Comparison of ENCODE assay signal across 9 cellular contexts in the genomic region with DNA sequence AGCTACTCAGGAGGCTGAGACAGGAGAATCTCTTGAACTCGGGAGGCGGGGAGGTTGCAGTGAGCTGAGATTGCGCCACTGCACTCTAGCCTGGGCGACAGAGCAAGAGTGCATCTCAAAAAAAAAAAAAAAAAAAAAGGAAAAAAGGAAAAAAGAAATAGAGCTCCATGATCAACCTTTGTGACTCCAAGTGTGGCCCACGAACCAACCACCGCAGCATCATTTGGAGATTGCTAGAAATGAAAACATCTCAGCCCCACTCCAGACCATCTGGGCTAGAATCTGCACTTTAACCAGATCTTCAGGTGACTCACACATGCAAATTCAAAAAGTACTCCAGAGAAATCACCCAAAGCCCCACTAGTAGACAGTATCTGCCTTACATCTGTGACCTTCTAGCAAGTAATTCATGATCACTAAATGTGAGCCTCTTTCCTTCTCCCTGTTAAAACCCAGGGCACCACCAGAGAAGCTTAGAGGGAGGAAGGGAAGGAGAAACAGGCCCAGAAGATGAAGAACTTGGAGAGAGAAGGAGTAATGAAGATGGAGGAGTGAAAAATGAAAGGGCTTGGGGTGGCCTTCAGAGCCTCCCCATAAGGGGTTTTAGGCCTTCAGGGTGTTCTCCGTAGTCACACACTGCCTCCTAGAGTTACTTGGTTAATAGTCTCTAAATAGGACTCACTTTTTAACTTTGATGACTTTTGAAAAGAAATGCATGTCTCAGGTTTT.
A peak's percentile ranks its signal among the peaks of the same experiment; 100 is the strongest.
DNase-seq lines count a peak whose midpoint lies in the region; ATAC-seq and TF ChIP-seq lines count a peak whose summit lies in the region.
"Had no signal": no experiment of that assay in that cellular context is flagged by ENCODE, and none has a peak within 500 bp of the region (broad histone marks: within the 10 kb centered on the region; RNA-seq: fewer than 3 reads in every experiment).

No MANE protein-coding gene starts in this region.

- POLR2A ChIA-PET in activated CD4-positive, alpha-beta T cell treated with anti-CD3 and anti-CD28 coated beads, Interleukin-2, amount 10 ng/mL, durations not matched to agents 7 days and 5 days (lab: Charles Lee): no interaction called here

- DNase-seq in NCI-H2107 treated with DMSO at 0.1 percent for 48 hours (lab: John Stamatoyannopoulos, UW; ENCODE audit: unreplicated experiment) (peak; percentile 40), NCI-H2107 (lab: John Stamatoyannopoulos, UW) (no peak), fibroblast of mammary gland (ENCODE audit: low read depth) (peak; percentile 47), nephron progenitor cell (no peak)
- peak; percentile 66 for DNase-seq in activated CD4-positive, alpha-beta T cell treated with anti-CD3 and anti-CD28 coated beads, Interleukin-2, amount 10 ng/mL, durations not matched to agents 7 days and 5 days
- DNase-seq in stimulated activated CD4-positive, alpha-beta T cell treated with anti-CD3 and anti-CD28 coated beads, Interleukin-2, amount 100 ng/mL, for 4 hours (ENCODE audit: low read depth): peak; percentile 24

- H3K27ac Mint-ChIP-seq in activated CD4-positive, alpha-beta T cell treated with anti-CD3 and anti-CD28 coated beads, Interleukin-2, amount 10 ng/mL, durations not matched to agents 7 days and 5 days: peak overlapping the region; percentile 22
- no peak overlapping the region for H3K27ac Mint-ChIP-seq in nephron progenitor cell

- no peak overlapping the region for H3K4me3 ChIP-seq in fibroblast of mammary gland (ENCODE audit: control insufficient read depth, low read depth, low read length)
- H3K4me3 ChIP-seq: BLaER1 had no signal

- peak; percentile 73 for ATAC-seq in HG03432 (IDR thresholded peaks at IDR 0.05; ENCODE audit: unreplicated experiment)
- ATAC-seq in HG03139 (IDR thresholded peaks at IDR 0.05; ENCODE audit: unreplicated experiment): no peak

- H3K9me3 Mint-ChIP-seq in activated CD4-positive, alpha-beta T cell treated with anti-CD3 and anti-CD28 coated beads, Interleukin-2, amount 10 ng/mL, durations not matched to agents 7 days and 5 days: no peaks in the 10 kb centered on the region
- no peaks in the 10 kb centered on the region for H3K9me3 Mint-ChIP-seq in nephron progenitor cell

- peaks cover 9% of the 10 kb centered on the region for H3K4me1 Mint-ChIP-seq in activated CD4-positive, alpha-beta T cell treated with anti-CD3 and anti-CD28 coated beads, Interleukin-2, amount 10 ng/mL, durations not matched to agents 7 days and 5 days
- peaks cover 35% of the 10 kb centered on the region for H3K4me1 Mint-ChIP-seq in nephron progenitor cell

- CTCF ChIA-PET in activated CD4-positive, alpha-beta T cell treated with anti-CD3 and anti-CD28 coated beads, Interleukin-2, amount 10 ng/mL, durations not matched to agents 7 days and 5 days (lab: Charles Lee): interaction anchor here (0.5 to 2.5 kb wide), 14 partner anchors 8 to 316 kb away, joined by 3 to 6 read pairs (median 4); no protein-coding TSS in a partner anchor

- H3K36me3 Mint-ChIP-seq in activated CD4-positive, alpha-beta T cell treated with anti-CD3 and anti-CD28 coated beads, Interleukin-2, amount 10 ng/mL, durations not matched to agents 7 days and 5 days (ENCODE audit: low read depth): no peaks in the 10 kb centered on the region
- no peaks in the 10 kb centered on the region for H3K36me3 Mint-ChIP-seq in nephron progenitor cell (ENCODE audit: low read depth)

- H3K27me3 Mint-ChIP-seq in activated CD4-positive, alpha-beta T cell treated with anti-CD3 and anti-CD28 coated beads, Interleukin-2, amount 10 ng/mL, durations not matched to agents 7 days and 5 days: no peaks in the 10 kb centered on the region
- no peaks in the 10 kb centered on the region for H3K27me3 Mint-ChIP-seq in nephron progenitor cell (ENCODE audit: low read depth, poor library complexity)

- no peak overlapping the region for H3K4me3 Mint-ChIP-seq in activated CD4-positive, alpha-beta T cell treated with anti-CD3 and anti-CD28 coated beads, Interleukin-2, amount 10 ng/mL, durations not matched to agents 7 days and 5 days
- H3K4me3 Mint-ChIP-seq in nephron progenitor cell: no peak overlapping the region

- peak; percentile 41 for TF ChIP-seq CTCF in fibroblast of mammary gland (conservative IDR thresholded peaks at IDR 0.05; ENCODE audit: control insufficient read depth, insufficient read depth, low read depth, low read length)
- no peak for TF ChIP-seq CTCF in nephron progenitor cell (IDR thresholded peaks at IDR 0.05)

Comparison
In these comparisons a context has a peak if more than half of its experiments do, and no peak if none do; other contexts are left out.
1. DNase-seq: peak in NCI-H2107 treated with DMSO at 0.1 percent for 48 hours (single experiment), activated CD4-positive, alpha-beta T cell treated with anti-CD3 and anti-CD28 coated beads, Interleukin-2, amount 10 ng/mL, durations not matched to agents 7 days and 5 days (single experiment), fibroblast of mammary gland (single experiment) and stimulated activated CD4-positive, alpha-beta T cell treated with anti-CD3 and anti-CD28 coated beads, Interleukin-2, amount 100 ng/mL, for 4 hours (single experiment); none in NCI-H2107 (single experiment) and nephron progenitor cell (single experiment).